3 cellular contexts compared by ENCODE assay signal in the genomic region with DNA sequence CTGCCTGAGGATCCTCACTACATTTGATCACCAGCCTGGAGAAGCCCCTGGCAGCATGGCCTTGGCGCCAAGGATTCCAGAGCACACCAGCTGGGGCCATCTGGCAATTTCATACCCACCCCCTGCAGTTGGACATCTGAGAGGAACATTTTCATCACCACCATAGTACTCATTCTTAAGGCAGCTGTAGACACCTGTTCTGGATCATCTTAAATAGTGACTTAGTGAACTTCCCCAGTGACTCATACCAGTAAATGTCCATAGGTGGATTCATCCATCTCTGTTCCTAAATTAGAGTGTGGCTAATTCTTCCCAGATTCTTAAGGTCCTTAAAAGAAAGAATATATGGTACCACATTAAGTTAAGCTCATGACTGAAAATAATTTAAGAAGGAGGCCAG. TPM values are rescaled to one million over a fixed set of nuclear protein-coding genes. Genes with fewer than 3 reads are reported as not detected.
"Had no signal": no experiment of that assay in that cellular context is flagged by ENCODE, and none has a peak within 500 bp of the region (broad histone marks: within the 10 kb centered on the region; RNA-seq: fewer than 3 reads in every experiment).

No MANE protein-coding gene starts in this region.

RNA-seq across cellular contexts. Expression of a gene that starts 45.6 kb away (rescaled TPM):
- total RNA-seq: HepG2, HT1080, IMR-90 had no signal
- polyA plus RNA-seq: HepG2, IMR-90 had no signal
